Comparison of ENCODE assay signal across 21 cellular contexts in genomic region chr6:18101271-18101670, GRCh38. TPM values are rescaled to one million over a fixed set of nuclear protein-coding genes. Genes with fewer than 3 reads are reported as not detected.
DNase-seq lines count a peak whose midpoint lies in the region; ATAC-seq and TF ChIP-seq lines count a peak whose summit lies in the region.
"Had no signal": no experiment of that assay in that cellular context is flagged by ENCODE, and none has a peak within 500 bp of the region (broad histone marks: within the 10 kb centered on the region; RNA-seq: fewer than 3 reads in every experiment).

No MANE protein-coding gene starts in this region.

- no peak for TF ChIP-seq RAD21 in SK-N-SH (IDR thresholded peaks at IDR 0.05; ENCODE audit: low read length)

- POLR2A ChIA-PET in SK-N-SH (lab: Yijun Ruan, JAX): no interaction called here

- H3K9me2 ChIP-seq in SK-N-SH: no peaks in the 10 kb centered on the region

- no peaks in the 10 kb centered on the region for H3K79me2 ChIP-seq in SK-N-SH (ENCODE audit: insufficient read depth)

- no peak overlapping the region for H3K27ac ChIP-seq in SK-N-SH (ENCODE audit: low read depth in 2 of 2, low read length in 1 of 2)
- no peak overlapping the region for H3K27ac ChIP-seq in foreskin keratinocyte
- no peak overlapping the region for H3K27ac ChIP-seq in left ventricle myocardium inferior (replicated peaks)
- H3K27ac ChIP-seq: 22Rv1, adrenal gland, esophagus muscularis mucosa, heart right ventricle, right lobe of liver had no signal

- H3F3A ChIP-seq in SK-N-SH (replicated peaks; ENCODE audit: insufficient read depth): no peaks in the 10 kb centered on the region

- in situ Hi-C loops in astrocyte of the spinal cord (cut with HindIII; ENCODE audit: low sequenced_read_pairs): no loop called here

- TF ChIP-seq EP300 in SK-N-SH (IDR thresholded peaks at IDR 0.05; ENCODE audit: borderline replicate concordance in 1 of 2, low read depth in 1 of 2, low read length in 1 of 2): no peak

- CTCF ChIA-PET in SK-N-SH (lab: Yijun Ruan, JAX): interaction anchor here (1.0 to 1.5 kb wide), 2 partner anchors 10 to 13 kb away, joined by 3 read pairs; no protein-coding TSS in a partner anchor

- 83% methylated on average over 1 of the region's 1 CpG for WGBS in SK-N-SH (ENCODE audit: low lambda C conversion rate)

- H3K4me3 ChIP-seq in SK-N-SH (ENCODE audit: low read depth in 2 of 2, low read length in 1 of 2): no peak overlapping the region
- H3K4me3 ChIP-seq in astrocyte of the spinal cord (ENCODE audit: low read depth, low read length): no peak overlapping the region
- H3K4me3 ChIP-seq in left ventricle myocardium inferior: no peak overlapping the region
- H3K4me3 ChIP-seq: adrenal gland, esophagus muscularis mucosa, heart right ventricle, right lobe of liver had no signal

- H3K4me1 ChIP-seq in SK-N-SH (ENCODE audit: control insufficient read depth in 1 of 2, insufficient read depth in 2 of 2, low read depth in 1 of 2, low read length in 1 of 2) (no peaks in the 10 kb centered on the region), foreskin keratinocyte (no peaks in the 10 kb centered on the region), left ventricle myocardium inferior (peaks cover 3% of the 10 kb centered on the region)
- H3K4me1 ChIP-seq: adrenal gland, esophagus muscularis mucosa, right lobe of liver had no signal

- H3K4me2 ChIP-seq in SK-N-SH: no peak overlapping the region

- 0 out of 2 replicates have a peak overlapping the region, but pooled peaks have one; percentile 60 for H2AFZ ChIP-seq in SK-N-SH (ENCODE audit: low read depth)

- TF ChIP-seq CTCF in SK-N-SH (IDR thresholded peaks at IDR 0.05) (no peak), astrocyte of the spinal cord (IDR thresholded peaks at IDR 0.05; ENCODE audit: low read depth, low read length) (no peak), foreskin keratinocyte (conservative IDR thresholded peaks at IDR 0.05) (no peak), left ventricle myocardium inferior (IDR thresholded peaks at IDR 0.05; ENCODE audit: borderline replicate concordance) (no peak)

- intact Hi-C loops in left ventricle myocardium inferior (cut with micrococcal nuclease): loop anchor here (10.0 kb wide), 1 partner anchor 106 kb away; no protein-coding TSS in a partner anchor

- H3K9ac ChIP-seq in SK-N-SH: no peak overlapping the region

- H3K27me3 ChIP-seq in SK-N-SH (ENCODE audit: insufficient read depth): no peaks in the 10 kb centered on the region
- H3K27me3 ChIP-seq in foreskin keratinocyte: no peaks in the 10 kb centered on the region
- H3K27me3 ChIP-seq in left ventricle myocardium inferior (ENCODE audit: low read depth): no peaks in the 10 kb centered on the region
- H3K27me3 ChIP-seq: adrenal gland, esophagus muscularis mucosa, heart right ventricle, right lobe of liver had no signal

- no peak; the same call in 2 of the 3 replicates for ATAC-seq in SK-N-SH treated with all-trans-retinoic acid at 6 μM for 48 hours
- ATAC-seq in foreskin keratinocyte: peak; percentile 27
- no peak for ATAC-seq in GM18867 (IDR thresholded peaks at IDR 0.05; ENCODE audit: unreplicated experiment)
- ATAC-seq in HG03139 (IDR thresholded peaks at IDR 0.05; ENCODE audit: unreplicated experiment): no peak
- ATAC-seq: heart right ventricle, right lobe of liver had no signal

- no peaks in the 10 kb centered on the region for H3K36me3 ChIP-seq in SK-N-SH (replicated peaks in 1 of 2; ENCODE audit: control insufficient read depth in 1 of 2, insufficient read depth in 2 of 2, low read length in 1 of 2)
- H3K36me3 ChIP-seq in left ventricle myocardium inferior: no peaks in the 10 kb centered on the region
- H3K36me3 ChIP-seq: adrenal gland, esophagus muscularis mucosa, heart right ventricle, right lobe of liver had no signal

- DNase-seq in SK-N-SH: no peak
- DNase-seq in astrocyte of the spinal cord (ENCODE audit: low read depth, low spot score): peak; percentile 41
- DNase-seq in foreskin keratinocyte: peak in 1 of 2 donors; percentile 12
- DNase-seq in AML-193 (lab: John Stamatoyannopoulos, UW): no peak
- DNase-seq in left ventricle myocardium inferior: no peak
- DNase-seq: activated CD4-positive, alpha-beta T cell treated with anti-CD3 and anti-CD28 coated beads, Interleukin-2, amount 10 ng/mL, durations not matched to agents 24 days and 14 days; activated effector memory CD4-positive, alpha-beta T cell treated with Interleukin-2 at 50 U/mL for 16 hours; adrenal gland; DMS 273 treated with DMSO at 0.1 percent for 48 hours; effector CD8-positive, alpha-beta T cell; heart right ventricle; NCI-H1105; right lobe of liver; SHP77; stimulated activated naive CD4-positive, alpha-beta T cell; T-helper 1 cell had no signal

- H3K9me3 ChIP-seq in SK-N-SH (peaks cover 6% of the 10 kb centered on the region; the same call in 1 of the 2 replicates), left ventricle myocardium inferior (replicated peaks) (peaks cover 4% of the 10 kb centered on the region)
- H3K9me3 ChIP-seq: adrenal gland, esophagus muscularis mucosa, right lobe of liver had no signal

- H4K20me1 ChIP-seq in SK-N-SH (ENCODE audit: insufficient read depth): no peaks in the 10 kb centered on the region

TF ChIP-seq in SK-N-SH, 30 proteins besides CTCF, POLR2A, EP300 and RAD21:
- TF ChIP-seq NFIC (IDR thresholded peaks at IDR 0.05; ENCODE audit: borderline replicate concordance) (no peak), FOSL2 (IDR thresholded peaks at IDR 0.05; ENCODE audit: borderline replicate concordance, low read depth) (0 out of 2 replicates have a peak, but pooled peaks have one; percentile 14)

TF ChIP-seq in SK-N-SH treated with all-trans-retinoic acid at 6 μM for 48 hours, 23 proteins besides CTCF, POLR2A, EP300 and RAD21 (continues in another document):
- no peak for TF ChIP-seq RARB (CRISPR knock-in tag; IDR thresholded peaks at IDR 0.05)
- no peak for TF ChIP-seq ZNF8 (CRISPR knock-in tag; IDR thresholded peaks at IDR 0.05)
- TF ChIP-seq ZFP3 (CRISPR knock-in tag; IDR thresholded peaks at IDR 0.05): no peak
- no peak for TF ChIP-seq SNAI2 (CRISPR knock-in tag; IDR thresholded peaks at IDR 0.05)
- no peak for TF ChIP-seq TOX (CRISPR knock-in tag; IDR thresholded peaks at IDR 0.05; ENCODE audit: borderline replicate concordance)
- no peak for TF ChIP-seq TCF4 (CRISPR knock-in tag; IDR thresholded peaks at IDR 0.05; ENCODE audit: borderline replicate concordance)
- no peak for TF ChIP-seq GLIS3 (CRISPR knock-in tag; IDR thresholded peaks at IDR 0.05)
- TF ChIP-seq, protein P1, sequence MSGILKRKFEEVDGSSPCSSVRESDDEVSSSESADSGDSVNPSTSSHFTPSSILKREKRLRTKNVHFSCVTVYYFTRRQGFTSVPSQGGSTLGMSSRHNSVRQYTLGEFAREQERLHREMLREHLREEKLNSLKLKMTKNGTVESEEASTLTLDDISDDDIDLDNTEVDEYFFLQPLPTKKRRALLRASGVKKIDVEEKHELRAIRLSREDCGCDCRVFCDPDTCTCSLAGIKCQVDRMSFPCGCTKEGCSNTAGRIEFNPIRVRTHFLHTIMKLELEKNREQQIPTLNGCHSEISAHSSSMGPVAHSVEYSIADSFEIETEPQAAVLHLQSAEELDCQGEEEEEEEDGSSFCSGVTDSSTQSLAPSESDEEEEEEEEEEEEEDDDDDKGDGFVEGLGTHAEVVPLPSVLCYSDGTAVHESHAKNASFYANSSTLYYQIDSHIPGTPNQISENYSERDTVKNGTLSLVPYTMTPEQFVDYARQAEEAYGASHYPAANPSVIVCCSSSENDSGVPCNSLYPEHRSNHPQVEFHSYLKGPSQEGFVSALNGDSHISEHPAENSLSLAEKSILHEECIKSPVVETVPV (CRISPR knock-in tag; IDR thresholded peaks at IDR 0.05): no peak
- no peak for TF ChIP-seq POU6F1 (CRISPR knock-in tag; IDR thresholded peaks at IDR 0.05; ENCODE audit: borderline replicate concordance, low read depth)

RNA-seq across cellular contexts. Expression of gene NHLRC1, which starts 21.2 kb away (rescaled TPM):
- 0.15 and 0.29 TPM in 2 replicates for polyA plus RNA-seq in SK-N-SH (2012; rRNA removed)
- 0.19 and 0.25 TPM in 2 replicates for polyA plus RNA-seq in SK-N-SH (2012; cell fraction: cytosol; rRNA removed)
- polyA plus RNA-seq in SK-N-SH (2012; cell fraction: nucleus; rRNA removed): 0.18 and 0.19 TPM in 2 replicates
- total RNA-seq in foreskin keratinocyte: 1.7 and 2.1 TPM in 2 replicates
- 1.5 and 1.6 TPM in 2 replicates for polyA plus RNA-seq in foreskin keratinocyte
- total RNA-seq in left ventricle myocardium inferior: 1.1 TPM

RNA-seq across cellular contexts. Expression of gene TPMT, which starts 53.6 kb away (rescaled TPM):
- polyA plus RNA-seq in SK-N-SH (2012; rRNA removed): 8.1 and 10.9 TPM in 2 replicates
- 13.9 and 15.4 TPM in 2 replicates for polyA plus RNA-seq in SK-N-SH (2012; cell fraction: cytosol; rRNA removed)
- polyA plus RNA-seq in SK-N-SH (2012; cell fraction: nucleus; rRNA removed): 2.9 and 5.2 TPM in 2 replicates
- 18.7 and 20.8 TPM in 2 replicates for total RNA-seq in foreskin keratinocyte
- polyA plus RNA-seq in foreskin keratinocyte: 14.2 and 15.7 TPM in 2 replicates
- 14.1 TPM for total RNA-seq in left ventricle myocardium inferior

RNA-seq across cellular contexts. Expression of gene KDM1B, which starts 54.0 kb away (rescaled TPM):
- polyA plus RNA-seq in SK-N-SH (2012; rRNA removed) (9.4 and 11.7 TPM in 2 replicates), foreskin keratinocyte (6.8 and 8.6 TPM in 2 replicates)
- 11.9 and 12.8 TPM in 2 replicates for polyA plus RNA-seq in SK-N-SH (2012; cell fraction: cytosol; rRNA removed)
- polyA plus RNA-seq in SK-N-SH (2012; cell fraction: nucleus; rRNA removed): 5.9 and 7.3 TPM in 2 replicates
- total RNA-seq in foreskin keratinocyte (31.3 and 32.8 TPM in 2 replicates), left ventricle myocardium inferior (14.3 TPM)
